In the genomic region with DNA sequence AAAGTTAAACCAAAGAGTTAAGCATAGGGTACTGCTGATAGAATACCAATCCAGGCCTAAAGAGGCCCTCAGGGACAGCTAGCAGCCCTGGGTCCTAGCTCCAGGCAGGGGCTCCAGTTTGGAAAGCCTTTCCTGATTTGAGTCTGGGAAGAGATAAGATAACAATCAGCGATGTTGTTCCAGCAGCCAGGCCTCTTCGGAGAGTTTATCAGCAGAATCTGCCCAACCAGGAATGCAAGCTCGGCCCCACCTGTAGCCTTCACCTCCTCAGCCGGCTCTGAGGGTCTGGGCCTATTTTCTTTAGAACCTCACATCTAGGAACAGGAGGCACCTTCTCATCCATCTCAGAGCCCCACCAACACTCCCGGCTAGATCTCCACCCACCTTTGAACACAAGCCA, we compare ENCODE assay signal across 24 cellular contexts.
"Had no signal": no experiment of that assay in that cellular context is flagged by ENCODE, and none has a peak within 500 bp of the region (broad histone marks: within the 10 kb centered on the region; RNA-seq: fewer than 3 reads in every experiment).

No MANE protein-coding gene starts in this region.

- H3K27ac ChIP-seq: esophagus squamous epithelium, WERI-Rb-1 had no signal

- H3K4me1 Mint-ChIP-seq: central memory CD8-positive, alpha-beta T cell had no signal

- H3K9me3 Mint-ChIP-seq: central memory CD8-positive, alpha-beta T cell; effector memory CD8-positive, alpha-beta T cell; memory B cell; naive thymus-derived CD8-positive, alpha-beta T cell; T-cell; T-helper 2 cell treated with Interferon-gamma antibody and Interleukin-4, amounts not matched to agents 5 μg/mL and 100 μg/mL, for 36 hours had no signal

- ATAC-seq: activated CD8-positive, alpha-beta T cell treated with anti-CD3 and anti-CD28 coated beads, Interleukin-2, amount 10 ng/mL, durations not matched to agents 7 days and 5 days; effector memory CD8-positive, alpha-beta T cell; gastrocnemius medialis; left cardiac atrium; naive thymus-derived CD8-positive, alpha-beta T cell; stimulated activated naive CD8-positive, alpha-beta T cell treated with anti-CD3 and anti-CD28 coated beads, Interleukin-15, Interleukin-2, amounts not matched to agents 100 U/mL and 50 U/mL, for 24 hours; T-cell had no signal

- DNase-seq: activated CD4-positive, alpha-beta T cell treated with anti-CD3 and anti-CD28 coated beads for 1 hour; activated CD4-positive, alpha-beta T cell treated with anti-CD3 and anti-CD28 coated beads, Interleukin-2, amount 50 U/mL, for 1 hour; activated CD8-positive, alpha-beta T cell treated with anti-CD3 and anti-CD28 coated beads, Interleukin-2, amount 10 ng/mL, durations not matched to agents 7 days and 5 days; activated naive CD4-positive, alpha-beta T cell; activated T-cell treated with anti-CD3 and anti-CD28 coated beads, Interleukin-2, amount 50 U/mL, for 1 hour; colonic mucosa; dorsolateral prefrontal cortex; effector memory CD8-positive, alpha-beta T cell; esophagus squamous epithelium; gastrocnemius medialis; hypothalamus; left cardiac atrium; naive thymus-derived CD8-positive, alpha-beta T cell; retina; stimulated activated CD4-positive, alpha-beta T cell treated with anti-CD3 and anti-CD28 coated beads, Interleukin-4, amount 100 ng/mL, for 4 hours; stimulated activated naive CD8-positive, alpha-beta T cell treated with anti-CD3 and anti-CD28 coated beads, Interleukin-15, Interleukin-2, amounts not matched to agents 100 U/mL and 50 U/mL, for 24 hours; T-cell; WERI-Rb-1 had no signal

- H3K27me3 ChIP-seq: breast epithelium, colonic mucosa, dorsolateral prefrontal cortex, esophagus squamous epithelium, gastrocnemius medialis had no signal

- H3K36me3 ChIP-seq: breast epithelium, colonic mucosa, esophagus squamous epithelium, gastrocnemius medialis, WERI-Rb-1 had no signal

- H3K4me3 ChIP-seq: breast epithelium, colonic mucosa, dorsolateral prefrontal cortex, esophagus squamous epithelium, gastrocnemius medialis had no signal

- H3K9me3 ChIP-seq: breast epithelium, colonic mucosa, esophagus squamous epithelium, gastrocnemius medialis had no signal

- H3K4me3 Mint-ChIP-seq: activated CD8-positive, alpha-beta T cell treated with anti-CD3 and anti-CD28 coated beads, Interleukin-2, amount 10 ng/mL, durations not matched to agents 7 days and 5 days; activated naive CD8-positive, alpha-beta T cell; central memory CD8-positive, alpha-beta T cell; effector memory CD8-positive, alpha-beta T cell; memory B cell; naive thymus-derived CD8-positive, alpha-beta T cell; T-cell; T-helper 2 cell treated with Interferon-gamma antibody and Interleukin-4, amounts not matched to agents 5 μg/mL and 100 μg/mL, for 36 hours had no signal

- H3K27me3 Mint-ChIP-seq: activated naive CD8-positive, alpha-beta T cell; progenitor cell of endocrine pancreas had no signal

- H3K27ac Mint-ChIP-seq: activated CD8-positive, alpha-beta T cell treated with anti-CD3 and anti-CD28 coated beads, Interleukin-2, amount 10 ng/mL, durations not matched to agents 7 days and 5 days; activated naive CD8-positive, alpha-beta T cell; effector memory CD8-positive, alpha-beta T cell; memory B cell; T-cell; T-helper 2 cell treated with Interferon-gamma antibody and Interleukin-4, amounts not matched to agents 5 μg/mL and 100 μg/mL, for 36 hours had no signal

- H3K36me3 Mint-ChIP-seq: activated naive CD8-positive, alpha-beta T cell; memory B cell; naive thymus-derived CD8-positive, alpha-beta T cell; T-cell had no signal

- H3K4me1 ChIP-seq: breast epithelium had no signal
